ENCODE assay signal across 1 cellular context in the genomic region with DNA sequence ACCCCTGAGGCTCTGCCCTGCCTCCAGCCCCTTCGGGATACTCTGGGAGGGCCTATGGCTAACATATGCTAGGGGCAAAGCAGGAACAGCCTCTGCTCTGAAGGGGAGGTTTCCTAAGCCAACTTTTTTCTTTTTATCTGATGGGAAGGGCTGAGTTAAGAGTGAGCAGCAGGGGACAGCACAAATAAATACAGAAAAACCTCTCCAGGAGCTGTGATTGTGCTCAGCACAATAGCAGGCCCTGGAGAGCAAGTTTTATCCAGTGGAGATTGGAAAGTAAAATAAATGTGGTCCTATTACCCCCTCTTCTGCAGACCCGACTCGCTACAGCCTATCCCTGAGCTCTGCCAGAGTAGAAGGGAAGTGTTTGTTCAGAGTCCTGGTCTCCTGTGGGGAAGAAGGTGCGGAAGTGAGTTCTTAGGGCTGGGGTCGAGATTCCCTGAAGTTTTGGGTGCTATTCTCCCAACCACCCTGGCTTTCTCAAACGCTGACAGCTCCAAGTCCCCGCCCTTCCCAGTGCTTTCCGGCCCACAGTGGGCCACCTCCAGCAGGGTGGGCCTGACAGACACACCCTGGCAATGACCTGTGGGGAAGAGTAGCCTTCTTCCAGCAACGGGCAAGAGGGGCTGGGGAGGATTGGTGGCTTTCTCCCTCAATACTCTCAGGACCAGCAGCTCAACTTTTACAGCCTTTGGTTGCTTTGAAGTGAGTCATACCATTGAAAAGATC.
TF ChIP-seq lines count a peak whose summit lies in the region.

No MANE protein-coding gene starts in this region.

TF ChIP-seq in HCT116, 20 proteins besides CTCF, POLR2A, EP300 and RAD21 (continued from another document):
- TF ChIP-seq ELF1 (IDR thresholded peaks at IDR 0.05; ENCODE audit: borderline replicate concordance, low read depth): no peak
- TF ChIP-seq CBX3 (IDR thresholded peaks at IDR 0.05; ENCODE audit: low read depth): no peak
- TF ChIP-seq EZH2phosphoT487 (IDR thresholded peaks at IDR 0.05; ENCODE audit: borderline replicate concordance): no peak
- no peak for TF ChIP-seq ZFX (IDR thresholded peaks at IDR 0.05)
- TF ChIP-seq, protein P1, sequence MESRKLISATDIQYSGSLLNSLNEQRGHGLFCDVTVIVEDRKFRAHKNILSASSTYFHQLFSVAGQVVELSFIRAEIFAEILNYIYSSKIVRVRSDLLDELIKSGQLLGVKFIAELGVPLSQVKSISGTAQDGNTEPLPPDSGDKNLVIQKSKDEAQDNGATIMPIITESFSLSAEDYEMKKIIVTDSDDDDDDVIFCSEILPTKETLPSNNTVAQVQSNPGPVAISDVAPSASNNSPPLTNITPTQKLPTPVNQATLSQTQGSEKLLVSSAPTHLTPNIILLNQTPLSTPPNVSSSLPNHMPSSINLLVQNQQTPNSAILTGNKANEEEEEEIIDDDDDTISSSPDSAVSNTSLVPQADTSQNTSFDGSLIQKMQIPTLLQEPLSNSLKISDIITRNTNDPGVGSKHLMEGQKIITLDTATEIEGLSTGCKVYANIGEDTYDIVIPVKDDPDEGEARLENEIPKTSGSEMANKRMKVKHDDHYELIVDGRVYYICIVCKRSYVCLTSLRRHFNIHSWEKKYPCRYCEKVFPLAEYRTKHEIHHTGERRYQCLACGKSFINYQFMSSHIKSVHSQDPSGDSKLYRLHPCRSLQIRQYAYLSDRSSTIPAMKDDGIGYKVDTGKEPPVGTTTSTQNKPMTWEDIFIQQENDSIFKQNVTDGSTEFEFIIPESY (IDR thresholded peaks at IDR 0.05; ENCODE audit: extremely low read depth, insufficient replicate concordance, low read length): no peak
TF ChIP-seq in HCT116: peak in this region for 0.
